Comparison of ENCODE assay signal across 8 cellular contexts in genomic region chr17:32143525-32143865, GRCh38. TPM values are rescaled to one million over a fixed set of nuclear protein-coding genes. Genes with fewer than 3 reads are reported as not detected.
DNase-seq lines count a peak whose midpoint lies in the region; ATAC-seq and TF ChIP-seq lines count a peak whose summit lies in the region.

No MANE protein-coding gene starts in this region.

- H3K36me3 Mint-ChIP-seq in activated CD8-positive, alpha-beta T cell treated with anti-CD3 and anti-CD28 coated beads for 36 hours (ENCODE audit: low read depth) = peaks cover 4% of the 10 kb centered on the region

- H3K9ac ChIP-seq in SK-N-SH = peak overlapping the region; percentile 78; the same call in 1 of the 2 replicates
- peak overlapping the region; percentile 33 for H3K9ac ChIP-seq in iPS-18a (ENCODE audit: low read length)

- peaks cover 58% of the 10 kb centered on the region for H3K79me2 ChIP-seq in SK-N-SH (ENCODE audit: insufficient read depth)

- no peak for TF ChIP-seq CTCF in SK-N-SH (IDR thresholded peaks at IDR 0.05)
- no peak for TF ChIP-seq CTCF in activated CD8-positive, alpha-beta T cell treated with anti-CD3 and anti-CD28 coated beads for 36 hours (IDR thresholded peaks at IDR 0.05)
- no peak for TF ChIP-seq CTCF in GM10248 (IDR thresholded peaks at IDR 0.05; ENCODE audit: control extremely low read depth, extremely low read depth, low read depth, missing control alignments)

- H3K9me3 ChIP-seq in SK-N-SH = no peaks in the 10 kb centered on the region
- no peaks in the 10 kb centered on the region for H3K9me3 ChIP-seq in iPS-18a (ENCODE audit: control insufficient read depth, low read depth, low read length)

- intact Hi-C loops in activated CD8-positive, alpha-beta T cell treated with anti-CD3 and anti-CD28 coated beads for 36 hours (cut with micrococcal nuclease) = no loop called here

- H3K27ac Mint-ChIP-seq in activated CD8-positive, alpha-beta T cell treated with anti-CD3 and anti-CD28 coated beads for 36 hours = peak overlapping the region; percentile 88

- ATAC-seq in SK-N-SH treated with all-trans-retinoic acid at 6 μM for 48 hours (no peak), GM19328 (IDR thresholded peaks at IDR 0.05; ENCODE audit: unreplicated experiment) (no peak)
- ATAC-seq in activated CD8-positive, alpha-beta T cell treated with anti-CD3 and anti-CD28 coated beads for 36 hours = no peak
- ATAC-seq in activated CD4-positive, CD25-positive, alpha-beta regulatory T cell treated with anti-CD3 and anti-CD28 coated beads, Interleukin-2, amount 50 U/mL, for 24 hours = no peak

- H3F3A ChIP-seq in SK-N-SH (replicated peaks; ENCODE audit: insufficient read depth) = peaks cover 4% of the 10 kb centered on the region

- H3K4me3 ChIP-seq in SK-N-SH (ENCODE audit: low read depth in 2 of 2, low read length in 1 of 2) (peak overlapping the region; percentile 68 to 84), iPS-18a (ENCODE audit: low read length) (peak overlapping the region; percentile 84)

- H3K4me2 ChIP-seq in SK-N-SH = peak overlapping the region; percentile 78

- TF ChIP-seq EP300 in SK-N-SH (IDR thresholded peaks at IDR 0.05; ENCODE audit: borderline replicate concordance in 1 of 2, low read depth in 1 of 2, low read length in 1 of 2) = no peak

- CTCF ChIA-PET in SK-N-SH (lab: Yijun Ruan, JAX) (interaction anchor here (1.0 to 5.7 kb wide), 3 partner anchors 17 to 177 kb away, joined by 4 to 68 read pairs (median 5); partner anchors contain the start of gene LRRC37B), GM10248 (lab: Yijun Ruan, JAX) (interaction anchor here (1.8 to 2.7 kb wide), 2 partner anchors 8 to 56 kb away, joined by 4 to 8 read pairs; no protein-coding TSS in a partner anchor)
- CTCF ChIA-PET in activated CD8-positive, alpha-beta T cell treated with anti-CD3 and anti-CD28 coated beads for 36 hours (lab: Charles Lee) = interaction anchor here (1.4 kb wide), 1 partner anchor 137 kb away, joined by 4 read pairs; the partner anchor contains the start of gene LRRC37B

- H3K9me2 ChIP-seq in SK-N-SH = no peaks in the 10 kb centered on the region

- no peak for TF ChIP-seq RAD21 in SK-N-SH (IDR thresholded peaks at IDR 0.05; ENCODE audit: low read length)

- no peak overlapping the region for H2AFZ ChIP-seq in SK-N-SH (ENCODE audit: low read depth)

- no peaks in the 10 kb centered on the region for H3K27me3 Mint-ChIP-seq in activated CD8-positive, alpha-beta T cell treated with anti-CD3 and anti-CD28 coated beads for 36 hours

- H3K36me3 ChIP-seq in SK-N-SH (replicated peaks in 1 of 2; ENCODE audit: control insufficient read depth in 1 of 2, insufficient read depth in 2 of 2, low read length in 1 of 2) (peaks cover 0 to 3% of the 10 kb centered on the region in 2 experiments), iPS-18a (ENCODE audit: control insufficient read depth, low read depth, low read length) (no peaks in the 10 kb centered on the region)

- H3K9me3 Mint-ChIP-seq in activated CD8-positive, alpha-beta T cell treated with anti-CD3 and anti-CD28 coated beads for 36 hours = no peaks in the 10 kb centered on the region

- POLR2A ChIA-PET in SK-N-SH (lab: Yijun Ruan, JAX) (no interaction called here), GM10248 (lab: Yijun Ruan, JAX) (no interaction called here)
- POLR2A ChIA-PET in activated CD8-positive, alpha-beta T cell treated with anti-CD3 and anti-CD28 coated beads for 36 hours (lab: Charles Lee) = no interaction called here

- H3K27ac ChIP-seq in SK-N-SH (ENCODE audit: low read depth in 2 of 2, low read length in 1 of 2) (peak overlapping the region in 1 of 2 experiments; percentile 68; a peak in 2 of 4 replicates), iPS-18a (ENCODE audit: low read length) (no peak overlapping the region)

- peaks cover 15% of the 10 kb centered on the region; the same call in 1 of the 2 replicates for H4K20me1 ChIP-seq in SK-N-SH (ENCODE audit: insufficient read depth)

- DNase-seq in SK-N-SH (no peak), superior temporal gyrus (ENCODE audit: extremely low spot score) (peak; percentile 39), GM10248 (ENCODE audit: extremely low spot score) (no peak)
- DNase-seq in activated CD8-positive, alpha-beta T cell treated with anti-CD3 and anti-CD28 coated beads for 36 hours = no peak

- peak overlapping the region; percentile 90 for H3K4me3 Mint-ChIP-seq in activated CD8-positive, alpha-beta T cell treated with anti-CD3 and anti-CD28 coated beads for 36 hours

- 71% methylated on average over 6 of the region's 6 CpGs for WGBS in SK-N-SH (ENCODE audit: low lambda C conversion rate)

- H3K4me1 ChIP-seq in SK-N-SH (ENCODE audit: control insufficient read depth in 1 of 2, insufficient read depth in 2 of 2, low read depth in 1 of 2, low read length in 1 of 2) (peaks cover 0 to 3% of the 10 kb centered on the region in 2 experiments; a peak in 1 of 4 replicates), iPS-18a (ENCODE audit: control insufficient read depth, low read depth, low read length) (peaks cover 11% of the 10 kb centered on the region)

- peaks cover 34% of the 10 kb centered on the region for H3K4me1 Mint-ChIP-seq in activated CD8-positive, alpha-beta T cell treated with anti-CD3 and anti-CD28 coated beads for 36 hours (ENCODE audit: low read depth)

- H3K27me3 ChIP-seq in SK-N-SH (ENCODE audit: insufficient read depth) (no peaks in the 10 kb centered on the region), iPS-18a (ENCODE audit: control insufficient read depth, insufficient read depth, low read length) (no peaks in the 10 kb centered on the region)

TF ChIP-seq in SK-N-SH, 30 proteins besides CTCF, POLR2A, EP300 and RAD21 (continues in another document):
- TF ChIP-seq ZBTB33 (IDR thresholded peaks at IDR 0.05; ENCODE audit: borderline replicate concordance, low read depth) (no peak), MAX (IDR thresholded peaks at IDR 0.05; ENCODE audit: low read depth) (no peak)
- TF ChIP-seq, protein P1, sequence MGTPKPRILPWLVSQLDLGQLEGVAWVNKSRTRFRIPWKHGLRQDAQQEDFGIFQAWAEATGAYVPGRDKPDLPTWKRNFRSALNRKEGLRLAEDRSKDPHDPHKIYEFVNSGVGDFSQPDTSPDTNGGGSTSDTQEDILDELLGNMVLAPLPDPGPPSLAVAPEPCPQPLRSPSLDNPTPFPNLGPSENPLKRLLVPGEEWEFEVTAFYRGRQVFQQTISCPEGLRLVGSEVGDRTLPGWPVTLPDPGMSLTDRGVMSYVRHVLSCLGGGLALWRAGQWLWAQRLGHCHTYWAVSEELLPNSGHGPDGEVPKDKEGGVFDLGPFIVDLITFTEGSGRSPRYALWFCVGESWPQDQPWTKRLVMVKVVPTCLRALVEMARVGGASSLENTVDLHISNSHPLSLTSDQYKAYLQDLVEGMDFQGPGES (IDR thresholded peaks at IDR 0.05; ENCODE audit: low read depth, low read length) = no peak

TF ChIP-seq in SK-N-SH treated with all-trans-retinoic acid at 6 μM for 48 hours, 23 proteins besides CTCF, POLR2A, EP300 and RAD21 (continues in another document):
- TF ChIP-seq, protein P2, sequence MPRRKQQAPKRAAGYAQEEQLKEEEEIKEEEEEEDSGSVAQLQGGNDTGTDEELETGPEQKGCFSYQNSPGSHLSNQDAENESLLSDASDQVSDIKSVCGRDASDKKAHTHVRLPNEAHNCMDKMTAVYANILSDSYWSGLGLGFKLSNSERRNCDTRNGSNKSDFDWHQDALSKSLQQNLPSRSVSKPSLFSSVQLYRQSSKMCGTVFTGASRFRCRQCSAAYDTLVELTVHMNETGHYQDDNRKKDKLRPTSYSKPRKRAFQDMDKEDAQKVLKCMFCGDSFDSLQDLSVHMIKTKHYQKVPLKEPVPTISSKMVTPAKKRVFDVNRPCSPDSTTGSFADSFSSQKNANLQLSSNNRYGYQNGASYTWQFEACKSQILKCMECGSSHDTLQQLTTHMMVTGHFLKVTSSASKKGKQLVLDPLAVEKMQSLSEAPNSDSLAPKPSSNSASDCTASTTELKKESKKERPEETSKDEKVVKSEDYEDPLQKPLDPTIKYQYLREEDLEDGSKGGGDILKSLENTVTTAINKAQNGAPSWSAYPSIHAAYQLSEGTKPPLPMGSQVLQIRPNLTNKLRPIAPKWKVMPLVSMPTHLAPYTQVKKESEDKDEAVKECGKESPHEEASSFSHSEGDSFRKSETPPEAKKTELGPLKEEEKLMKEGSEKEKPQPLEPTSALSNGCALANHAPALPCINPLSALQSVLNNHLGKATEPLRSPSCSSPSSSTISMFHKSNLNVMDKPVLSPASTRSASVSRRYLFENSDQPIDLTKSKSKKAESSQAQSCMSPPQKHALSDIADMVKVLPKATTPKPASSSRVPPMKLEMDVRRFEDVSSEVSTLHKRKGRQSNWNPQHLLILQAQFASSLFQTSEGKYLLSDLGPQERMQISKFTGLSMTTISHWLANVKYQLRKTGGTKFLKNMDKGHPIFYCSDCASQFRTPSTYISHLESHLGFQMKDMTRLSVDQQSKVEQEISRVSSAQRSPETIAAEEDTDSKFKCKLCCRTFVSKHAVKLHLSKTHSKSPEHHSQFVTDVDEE (CRISPR knock-in tag; IDR thresholded peaks at IDR 0.05) = no peak
- TF ChIP-seq TCF4 (CRISPR knock-in tag; IDR thresholded peaks at IDR 0.05; ENCODE audit: borderline replicate concordance) (no peak), CSRNP3 (CRISPR knock-in tag; IDR thresholded peaks at IDR 0.05) (no peak), ZFP3 (CRISPR knock-in tag; IDR thresholded peaks at IDR 0.05) (no peak), TOX (CRISPR knock-in tag; IDR thresholded peaks at IDR 0.05; ENCODE audit: borderline replicate concordance) (no peak), ZNF70 (CRISPR knock-in tag; IDR thresholded peaks at IDR 0.05) (no peak), ZNF565 (CRISPR knock-in tag; conservative IDR thresholded peaks at IDR 0.05; ENCODE audit: low read depth) (no peak), OSR1 (CRISPR knock-in tag; IDR thresholded peaks at IDR 0.05) (no peak), BACH2 (CRISPR knock-in tag; IDR thresholded peaks at IDR 0.05; ENCODE audit: borderline replicate concordance) (no peak), GLIS3 (CRISPR knock-in tag; IDR thresholded peaks at IDR 0.05) (no peak), ESRRG (CRISPR knock-in tag; IDR thresholded peaks at IDR 0.05) (no peak)

RNA-seq across cellular contexts. Expression of gene RHOT1, which starts 1.2 kb away (rescaled TPM):
- 25.0 and 36.1 TPM in 2 replicates for polyA plus RNA-seq in SK-N-SH (2012; rRNA removed)
- polyA plus RNA-seq in SK-N-SH (2012; cell fraction: cytosol; rRNA removed) = 39.7 and 42.9 TPM in 2 replicates
- 11.5 and 30.5 TPM in 2 replicates for polyA plus RNA-seq in SK-N-SH (2012; cell fraction: nucleus; rRNA removed)
- 10 to 100 TPM; 25.8 to 27.2 TPM for total RNA-seq in activated CD8-positive, alpha-beta T cell treated with anti-CD3 and anti-CD28 coated beads for 36 hours
